1 cellular context compared by ENCODE assay signal in the genomic region with DNA sequence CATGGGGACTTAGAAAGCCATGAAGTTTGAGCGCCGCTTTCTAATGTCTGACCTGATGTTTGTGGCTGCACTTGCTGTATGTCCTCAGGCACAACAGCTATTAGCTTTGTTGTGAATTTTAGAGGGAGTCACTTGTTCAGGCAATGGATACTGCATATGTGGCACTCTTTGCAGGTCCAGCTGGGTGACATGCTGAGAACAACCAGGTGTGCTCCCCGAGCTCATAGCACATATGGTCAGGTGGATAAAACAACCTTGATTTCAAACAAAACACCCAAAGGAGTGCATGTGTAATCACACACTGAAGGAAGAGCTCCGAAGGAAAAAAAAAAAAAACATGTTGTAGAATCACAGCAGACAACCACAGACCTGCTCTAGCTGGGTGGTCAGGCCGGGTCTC.
TF ChIP-seq lines count a peak whose summit lies in the region.

No MANE protein-coding gene starts in this region.

TF ChIP-seq in HepG2, 621 proteins besides CTCF, POLR2A, EP300 and RAD21 (continued from another document):
- TF ChIP-seq, protein P1, sequence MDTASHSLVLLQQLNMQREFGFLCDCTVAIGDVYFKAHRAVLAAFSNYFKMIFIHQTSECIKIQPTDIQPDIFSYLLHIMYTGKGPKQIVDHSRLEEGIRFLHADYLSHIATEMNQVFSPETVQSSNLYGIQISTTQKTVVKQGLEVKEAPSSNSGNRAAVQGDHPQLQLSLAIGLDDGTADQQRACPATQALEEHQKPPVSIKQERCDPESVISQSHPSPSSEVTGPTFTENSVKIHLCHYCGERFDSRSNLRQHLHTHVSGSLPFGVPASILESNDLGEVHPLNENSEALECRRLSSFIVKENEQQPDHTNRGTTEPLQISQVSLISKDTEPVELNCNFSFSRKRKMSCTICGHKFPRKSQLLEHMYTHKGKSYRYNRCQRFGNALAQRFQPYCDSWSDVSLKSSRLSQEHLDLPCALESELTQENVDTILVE (CRISPR knock-in tag; IDR thresholded peaks at IDR 0.05), result no peak
- TF ChIP-seq SOX13 (IDR thresholded peaks at IDR 0.05) (no peak), SOX13 (CRISPR knock-in tag; conservative IDR thresholded peaks at IDR 0.05 in 1 of 2, IDR thresholded peaks at IDR 0.05 in 1 of 2) (no peak)
- TF ChIP-seq, protein P2, sequence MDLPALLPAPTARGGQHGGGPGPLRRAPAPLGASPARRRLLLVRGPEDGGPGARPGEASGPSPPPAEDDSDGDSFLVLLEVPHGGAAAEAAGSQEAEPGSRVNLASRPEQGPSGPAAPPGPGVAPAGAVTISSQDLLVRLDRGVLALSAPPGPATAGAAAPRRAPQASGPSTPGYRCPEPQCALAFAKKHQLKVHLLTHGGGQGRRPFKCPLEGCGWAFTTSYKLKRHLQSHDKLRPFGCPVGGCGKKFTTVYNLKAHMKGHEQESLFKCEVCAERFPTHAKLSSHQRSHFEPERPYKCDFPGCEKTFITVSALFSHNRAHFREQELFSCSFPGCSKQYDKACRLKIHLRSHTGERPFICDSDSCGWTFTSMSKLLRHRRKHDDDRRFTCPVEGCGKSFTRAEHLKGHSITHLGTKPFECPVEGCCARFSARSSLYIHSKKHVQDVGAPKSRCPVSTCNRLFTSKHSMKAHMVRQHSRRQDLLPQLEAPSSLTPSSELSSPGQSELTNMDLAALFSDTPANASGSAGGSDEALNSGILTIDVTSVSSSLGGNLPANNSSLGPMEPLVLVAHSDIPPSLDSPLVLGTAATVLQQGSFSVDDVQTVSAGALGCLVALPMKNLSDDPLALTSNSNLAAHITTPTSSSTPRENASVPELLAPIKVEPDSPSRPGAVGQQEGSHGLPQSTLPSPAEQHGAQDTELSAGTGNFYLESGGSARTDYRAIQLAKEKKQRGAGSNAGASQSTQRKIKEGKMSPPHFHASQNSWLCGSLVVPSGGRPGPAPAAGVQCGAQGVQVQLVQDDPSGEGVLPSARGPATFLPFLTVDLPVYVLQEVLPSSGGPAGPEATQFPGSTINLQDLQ (CRISPR knock-in tag; IDR thresholded peaks at IDR 0.05), result no peak
TF ChIP-seq in HepG2: peak in this region for 0.
